In the genomic region with DNA sequence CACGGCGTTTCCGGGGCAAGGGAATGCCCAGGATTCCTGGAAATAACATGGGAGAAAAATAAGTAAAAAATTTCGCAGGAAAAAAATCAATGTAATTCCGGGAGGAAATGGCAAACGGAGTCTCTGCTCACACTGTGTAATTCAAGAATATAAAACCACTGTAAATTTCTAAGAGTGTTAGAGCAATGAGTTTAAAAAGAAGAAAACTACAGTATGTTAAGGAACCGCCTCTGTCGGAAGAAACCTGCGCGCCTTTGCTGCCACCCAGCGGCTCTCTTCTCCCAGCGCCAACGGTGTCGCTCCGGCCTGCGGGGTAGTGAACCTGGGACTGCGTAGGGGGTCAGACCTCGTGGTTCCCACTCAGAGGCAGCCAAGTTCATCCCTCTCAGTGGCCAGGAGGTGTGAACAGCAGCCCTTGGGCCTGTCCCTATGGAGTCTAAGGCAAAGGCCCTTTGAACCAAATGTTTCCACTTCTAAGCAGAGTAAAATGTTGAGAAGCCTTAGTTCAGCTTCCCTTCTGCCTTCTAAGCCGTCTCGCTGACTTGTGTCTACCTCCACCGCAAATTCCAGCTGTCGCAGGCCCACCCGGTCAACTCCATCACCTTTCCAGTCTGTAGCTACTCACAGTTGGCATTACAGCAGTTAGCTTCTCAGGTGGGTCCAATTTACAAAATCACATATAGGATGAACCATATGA, we compare ENCODE assay signal across 8 cellular contexts. TPM values are rescaled to one million over a fixed set of nuclear protein-coding genes. Genes with fewer than 3 reads are reported as not detected.
DNase-seq lines count a peak whose midpoint lies in the region; ATAC-seq and TF ChIP-seq lines count a peak whose summit lies in the region.

No MANE protein-coding gene starts in this region.

- TF ChIP-seq CTCF in GM12864 (IDR thresholded peaks at IDR 0.05; ENCODE audit: low read depth, low read length, missing control alignments) = peak; percentile 84
- peak; percentile 57 for TF ChIP-seq CTCF in glutamatergic neuron (IDR thresholded peaks at IDR 0.05; ENCODE audit: partially characterized antibody, unreplicated experiment)
- peak; percentile 64 to 69 (median 68) for TF ChIP-seq CTCF in ovary (IDR thresholded peaks at IDR 0.05)
- TF ChIP-seq CTCF in tibial artery (IDR thresholded peaks at IDR 0.05) = peak; percentile 83 to 93

- peaks cover 18 to 36% of the 10 kb centered on the region in 2 donors for H3K36me3 Mint-ChIP-seq in activated naive CD4-positive, alpha-beta T cell treated with anti-CD3 and anti-CD28 coated beads, Interleukin-2, amount 50 U/mL, for 72 hours
- H3K36me3 Mint-ChIP-seq in glutamatergic neuron (ENCODE audit: unreplicated experiment) = no peaks in the 10 kb centered on the region

- H3K27me3 ChIP-seq in ovary (no peaks in the 10 kb centered on the region), tibial artery (no peaks in the 10 kb centered on the region)

- no peak for TF ChIP-seq POLR2A in ovary (IDR thresholded peaks at IDR 0.05)

- DNase-seq in GM12864 (ENCODE audit: low read depth) = no peak
- DNase-seq in MV-4-11 (lab: John Stamatoyannopoulos, UW) = peak; percentile 82
- DNase-seq in activated naive CD4-positive, alpha-beta T cell treated with anti-CD3 and anti-CD28 coated beads, Interleukin-2, amount 50 U/mL, for 72 hours (ENCODE audit: low spot score in 2 of 2) = peak; percentile 83 to 87
- DNase-seq in glutamatergic neuron = peak; percentile 87
- peak; percentile 80 to 90 (median 85) for DNase-seq in ovary
- DNase-seq in tibial artery = peak; percentile 80 to 91

- peaks cover 3% of the 10 kb centered on the region for H3K4me1 ChIP-seq in ovary (ENCODE audit: insufficient read depth)
- H3K4me1 ChIP-seq in tibial artery = peaks cover 0 to 24% (median 11%) of the 10 kb centered on the region in 4 donors

- no peaks in the 10 kb centered on the region for H3K9me3 Mint-ChIP-seq in activated naive CD4-positive, alpha-beta T cell treated with anti-CD3 and anti-CD28 coated beads, Interleukin-2, amount 50 U/mL, for 72 hours
- peaks cover 6% of the 10 kb centered on the region for H3K9me3 Mint-ChIP-seq in glutamatergic neuron (ENCODE audit: unreplicated experiment)

- peaks cover 3% of the 10 kb centered on the region for H3K4me1 Mint-ChIP-seq in glutamatergic neuron (ENCODE audit: low read depth, unreplicated experiment)

- peaks cover 7% of the 10 kb centered on the region for H3K27me3 Mint-ChIP-seq in glutamatergic neuron (ENCODE audit: unreplicated experiment)

- peak; percentile 80 for ATAC-seq in HG02588 (IDR thresholded peaks at IDR 0.05; ENCODE audit: unreplicated experiment)
- ATAC-seq in SK-N-SH treated with all-trans-retinoic acid at 6 μM for 48 hours = peak; percentile 96
- peak; percentile 73 to 80 for ATAC-seq in activated naive CD4-positive, alpha-beta T cell treated with anti-CD3 and anti-CD28 coated beads, Interleukin-2, amount 50 U/mL, for 72 hours

- H3K27ac ChIP-seq in ovary (peak overlapping the region; percentile 42 to 80), tibial artery (peak overlapping the region; percentile 93)

- 6 to 12% (median 8%) methylated on average over 23 of the region's 23 CpGs for WGBS in ovary, 3 donors

- no peaks in the 10 kb centered on the region for H3K36me3 ChIP-seq in ovary
- no peaks in the 10 kb centered on the region for H3K36me3 ChIP-seq in tibial artery

- no peaks in the 10 kb centered on the region for H3K9me3 ChIP-seq in ovary
- H3K9me3 ChIP-seq in tibial artery = no peaks in the 10 kb centered on the region

- TF ChIP-seq EP300 in ovary (IDR thresholded peaks at IDR 0.05) = no peak

- peak overlapping the region; percentile 84 to 98 for H3K27ac Mint-ChIP-seq in activated naive CD4-positive, alpha-beta T cell treated with anti-CD3 and anti-CD28 coated beads, Interleukin-2, amount 50 U/mL, for 72 hours
- H3K27ac Mint-ChIP-seq in glutamatergic neuron (ENCODE audit: unreplicated experiment) = no peak overlapping the region

- H3K4me3 ChIP-seq in GM12864 (ENCODE audit: low read depth, low read length) = peak overlapping the region; percentile 82
- peak overlapping the region; percentile 86 for H3K4me3 ChIP-seq in ovary
- peak overlapping the region; percentile 82 to 90 for H3K4me3 ChIP-seq in tibial artery

- H3K4me3 Mint-ChIP-seq in glutamatergic neuron (ENCODE audit: unreplicated experiment) = peak overlapping the region; percentile 71

- intact Hi-C loops in ovary (cut with DNase I) = loop anchor here in 2 of 4 donors (2.0 to 5.0 kb wide), 2 partner anchors 68 to 74 kb away; no protein-coding TSS in a partner anchor
- intact Hi-C loops in tibial artery (cut with DNase I; ENCODE audit: low total_unique reads) = loop anchor here (2.0 kb wide), 1 partner anchor 74 kb away; no protein-coding TSS in a partner anchor

TF ChIP-seq in SK-N-SH treated with all-trans-retinoic acid at 6 μM for 48 hours, 23 proteins besides CTCF, POLR2A, EP300 and RAD21:
- TF ChIP-seq ZFP30 (CRISPR knock-in tag; IDR thresholded peaks at IDR 0.05) (no peak), ZFP3 (CRISPR knock-in tag; IDR thresholded peaks at IDR 0.05) (no peak), ZNF8 (CRISPR knock-in tag; IDR thresholded peaks at IDR 0.05) (no peak), ZC3H10 (CRISPR knock-in tag; IDR thresholded peaks at IDR 0.05) (no peak), GLIS3 (CRISPR knock-in tag; IDR thresholded peaks at IDR 0.05) (no peak), RARB (CRISPR knock-in tag; IDR thresholded peaks at IDR 0.05) (no peak), ZNF70 (CRISPR knock-in tag; IDR thresholded peaks at IDR 0.05) (no peak), TOX (CRISPR knock-in tag; IDR thresholded peaks at IDR 0.05; ENCODE audit: borderline replicate concordance) (no peak), PPARA (CRISPR knock-in tag; IDR thresholded peaks at IDR 0.05; ENCODE audit: borderline replicate concordance) (no peak)
- TF ChIP-seq, protein P1, sequence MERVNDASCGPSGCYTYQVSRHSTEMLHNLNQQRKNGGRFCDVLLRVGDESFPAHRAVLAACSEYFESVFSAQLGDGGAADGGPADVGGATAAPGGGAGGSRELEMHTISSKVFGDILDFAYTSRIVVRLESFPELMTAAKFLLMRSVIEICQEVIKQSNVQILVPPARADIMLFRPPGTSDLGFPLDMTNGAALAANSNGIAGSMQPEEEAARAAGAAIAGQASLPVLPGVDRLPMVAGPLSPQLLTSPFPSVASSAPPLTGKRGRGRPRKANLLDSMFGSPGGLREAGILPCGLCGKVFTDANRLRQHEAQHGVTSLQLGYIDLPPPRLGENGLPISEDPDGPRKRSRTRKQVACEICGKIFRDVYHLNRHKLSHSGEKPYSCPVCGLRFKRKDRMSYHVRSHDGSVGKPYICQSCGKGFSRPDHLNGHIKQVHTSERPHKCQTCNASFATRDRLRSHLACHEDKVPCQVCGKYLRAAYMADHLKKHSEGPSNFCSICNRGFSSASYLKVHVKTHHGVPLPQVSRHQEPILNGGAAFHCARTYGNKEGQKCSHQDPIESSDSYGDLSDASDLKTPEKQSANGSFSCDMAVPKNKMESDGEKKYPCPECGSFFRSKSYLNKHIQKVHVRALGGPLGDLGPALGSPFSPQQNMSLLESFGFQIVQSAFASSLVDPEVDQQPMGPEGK (CRISPR knock-in tag; IDR thresholded peaks at IDR 0.05; ENCODE audit: borderline replicate concordance) = no peak
- TF ChIP-seq, protein P2, sequence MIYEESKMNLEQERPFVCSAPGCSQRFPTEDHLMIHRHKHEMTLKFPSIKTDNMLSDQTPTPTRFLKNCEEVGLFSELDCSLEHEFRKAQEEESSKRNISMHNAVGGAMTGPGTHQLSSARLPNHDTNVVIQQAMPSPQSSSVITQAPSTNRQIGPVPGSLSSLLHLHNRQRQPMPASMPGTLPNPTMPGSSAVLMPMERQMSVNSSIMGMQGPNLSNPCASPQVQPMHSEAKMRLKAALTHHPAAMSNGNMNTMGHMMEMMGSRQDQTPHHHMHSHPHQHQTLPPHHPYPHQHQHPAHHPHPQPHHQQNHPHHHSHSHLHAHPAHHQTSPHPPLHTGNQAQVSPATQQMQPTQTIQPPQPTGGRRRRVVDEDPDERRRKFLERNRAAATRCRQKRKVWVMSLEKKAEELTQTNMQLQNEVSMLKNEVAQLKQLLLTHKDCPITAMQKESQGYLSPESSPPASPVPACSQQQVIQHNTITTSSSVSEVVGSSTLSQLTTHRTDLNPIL (CRISPR knock-in tag; IDR thresholded peaks at IDR 0.05; ENCODE audit: low read depth) = no peak

RNA-seq across cellular contexts. Expression of a gene that starts 0.9 kb away (rescaled TPM):
- 100 to 1,000 TPM in 1 of 2 donors, 10 to 100 TPM in 1; 99.3 to 111 TPM for total RNA-seq in activated naive CD4-positive, alpha-beta T cell treated with anti-CD3 and anti-CD28 coated beads, Interleukin-2, amount 50 U/mL, for 72 hours
- 4.9 TPM for total RNA-seq in glutamatergic neuron (ENCODE audit: unreplicated experiment)
- 10 to 100 TPM in 5 of 7 donors, 1 to 10 TPM in 2; 6.8 to 16.2 (median 12.1) TPM for total RNA-seq in ovary
- 10 to 100 TPM in 1 of 2 donors, 1 to 10 TPM in 1; 5.8 to 38.0 TPM for polyA plus RNA-seq in ovary

RNA-seq across cellular contexts. Expression of a gene that starts 28.4 kb away (rescaled TPM):
- total RNA-seq in activated naive CD4-positive, alpha-beta T cell treated with anti-CD3 and anti-CD28 coated beads, Interleukin-2, amount 50 U/mL, for 72 hours = 1 to 10 TPM; 4.8 to 9.7 TPM
- total RNA-seq in glutamatergic neuron (ENCODE audit: unreplicated experiment) (14.4 TPM), ovary (10 to 100 TPM in 5 of 7 donors, 1 to 10 TPM in 2; 8.3 to 14.9 (median 11.5) TPM)
- polyA plus RNA-seq in ovary = 10 to 100 TPM in 1 of 2 donors, 1 to 10 TPM in 1; 7.5 to 19.8 TPM

RNA-seq across cellular contexts. Expression of a gene that starts 28.5 kb away (rescaled TPM):
- total RNA-seq in activated naive CD4-positive, alpha-beta T cell treated with anti-CD3 and anti-CD28 coated beads, Interleukin-2, amount 50 U/mL, for 72 hours = 10 to 100 TPM; 21.4 to 24.7 TPM
- 6.4 TPM for total RNA-seq in glutamatergic neuron (ENCODE audit: unreplicated experiment)
- total RNA-seq in ovary = 10 to 100 TPM in 3 of 7 donors, 1 to 10 TPM in 4; 5.6 to 11.2 (median 9.7) TPM
- 10 to 100 TPM in 1 of 2 donors, 1 to 10 TPM in 1; 6.9 to 13.5 TPM for polyA plus RNA-seq in ovary

Comparison
In these comparisons a context has a peak if more than half of its experiments do, and no peak if none do; other contexts are left out.
1. RNA of a gene that starts 0.9 kb away (total RNA-seq): 99.3 to 111 TPM in activated naive CD4-positive, alpha-beta T cell treated with anti-CD3 and anti-CD28 coated beads, Interleukin-2, amount 50 U/mL, for 72 hours; 6.8 to 16.2 TPM in ovary and 4.9 TPM in glutamatergic neuron (single experiment); every median in the first group is over 4 times any median in the second.
2. Peak in every context shown above with its lines, with median percentiles within 50 percentile points of each other: H3K4me3 ChIP-seq, CTCF ChIP-seq and ATAC-seq.